ENCODE assay signal across 8 cellular contexts in genomic region chr9:113602126-113603119, GRCh38.
A peak's percentile ranks its signal among the peaks of the same experiment; 100 is the strongest.
DNase-seq lines count a peak whose midpoint lies in the region; ATAC-seq, FAIRE-seq and TF ChIP-seq lines count a peak whose summit lies in the region.

No MANE protein-coding gene starts in this region.

- H3K4me1 Mint-ChIP-seq in HFFc6 (ENCODE audit: low read depth) (peaks cover 67% of the 10 kb centered on the region), activated B cell treated with CpG ODN at 0.5 μM for 24 hours (peaks cover 12% of the 10 kb centered on the region), progenitor cell of endocrine pancreas (ENCODE audit: low read depth) (peaks cover 23% of the 10 kb centered on the region)

- TF ChIP-seq POLR2A in GM12892 (IDR thresholded peaks at IDR 0.05; ENCODE audit: low read depth, low read length): no peak

- intact Hi-C loops in activated B cell treated with CpG ODN at 0.5 μM for 24 hours (cut with micrococcal nuclease): loop anchor here (1.0 kb wide), 1 partner anchor 17 kb away; no protein-coding TSS in a partner anchor

- peak overlapping the region; percentile 93 for H3K27ac Mint-ChIP-seq in HFFc6
- H3K27ac Mint-ChIP-seq in activated B cell treated with CpG ODN at 0.5 μM for 24 hours: no peak overlapping the region
- H3K27ac Mint-ChIP-seq in progenitor cell of endocrine pancreas: peak overlapping the region; percentile 84

- peak; percentile 89 for ATAC-seq in activated B cell treated with CpG ODN at 0.5 μM for 24 hours (ENCODE audit: low read depth)

- 0 out of 2 replicates have a peak, but pooled peaks cover 4% of the 10 kb centered on the region for H3K36me3 Mint-ChIP-seq in HFFc6 (ENCODE audit: low read depth)
- peaks cover 9% of the 10 kb centered on the region for H3K36me3 Mint-ChIP-seq in activated B cell treated with CpG ODN at 0.5 μM for 24 hours (ENCODE audit: low read depth)
- peaks cover 1% of the 10 kb centered on the region for H3K36me3 Mint-ChIP-seq in progenitor cell of endocrine pancreas (ENCODE audit: insufficient read depth)

- CTCF ChIA-PET in activated B cell treated with CpG ODN at 0.5 μM for 24 hours (lab: Charles Lee): interaction anchor here (1.2 to 3.5 kb wide), 3 partner anchors 11 to 55 kb away, joined by 3 to 19 read pairs (median 7); no protein-coding TSS in a partner anchor

- H3K27me3 Mint-ChIP-seq in HFFc6 (ENCODE audit: insufficient read depth) (peaks cover 2% of the 10 kb centered on the region; the same call in 1 of the 2 replicates), activated B cell treated with CpG ODN at 0.5 μM for 24 hours (peaks cover 2% of the 10 kb centered on the region), progenitor cell of endocrine pancreas (no peaks in the 10 kb centered on the region)

- DNase-seq in GM12892 (ENCODE audit: insufficient read length) (peak; percentile 86), HFFc6 (peak; percentile 74), NCI-H1694 (lab: John Stamatoyannopoulos, UW) (peak; percentile 89), activated B cell treated with CpG ODN at 0.5 μM for 24 hours (no peak), fibroblast of mammary gland (ENCODE audit: low read depth) (peak; percentile 90), progenitor cell of endocrine pancreas (ENCODE audit: low spot score, unreplicated experiment) (no peak), NCI-H774 (lab: John Stamatoyannopoulos, UW) (no peak), NCI-H2227 (lab: John Stamatoyannopoulos, UW; ENCODE audit: unreplicated experiment) (no peak)

- H3K4me3 ChIP-seq in fibroblast of mammary gland (ENCODE audit: control insufficient read depth, low read depth, low read length): no peak overlapping the region

- H3K4me3 Mint-ChIP-seq in HFFc6 (peak overlapping the region; percentile 74), activated B cell treated with CpG ODN at 0.5 μM for 24 hours (no peak overlapping the region), progenitor cell of endocrine pancreas (ENCODE audit: low read depth) (no peak overlapping the region)

- FAIRE-seq in GM12892 (lab: Jason Lieb, UNC): no peak

- TF ChIP-seq CTCF in HFFc6 (IDR thresholded peaks at IDR 0.05) (no peak), activated B cell treated with CpG ODN at 0.5 μM for 24 hours (IDR thresholded peaks at IDR 0.05) (no peak), fibroblast of mammary gland (conservative IDR thresholded peaks at IDR 0.05; ENCODE audit: control insufficient read depth, insufficient read depth, low read depth, low read length) (no peak), progenitor cell of endocrine pancreas (IDR thresholded peaks at IDR 0.05; ENCODE audit: unreplicated experiment) (no peak)

- H3K9me3 Mint-ChIP-seq in HFFc6 (no peaks in the 10 kb centered on the region), activated B cell treated with CpG ODN at 0.5 μM for 24 hours (no peaks in the 10 kb centered on the region), progenitor cell of endocrine pancreas (ENCODE audit: low read depth) (no peaks in the 10 kb centered on the region)

- POLR2A ChIA-PET in activated B cell treated with CpG ODN at 0.5 μM for 24 hours (lab: Charles Lee): interaction anchor here (1.0 kb wide), 1 partner anchor 23 kb away, joined by 4 read pairs; no protein-coding TSS in a partner anchor

Comparison
In these comparisons a context has a peak if more than half of its experiments do, and no peak if none do; other contexts are left out.
1. DNase-seq: peak in GM12892 (single experiment), HFFc6 (single experiment), NCI-H1694 (single experiment) and fibroblast of mammary gland (single experiment); none in activated B cell treated with CpG ODN at 0.5 μM for 24 hours (single experiment), progenitor cell of endocrine pancreas (single experiment), NCI-H774 (single experiment) and NCI-H2227 (single experiment).